In the genomic region with DNA sequence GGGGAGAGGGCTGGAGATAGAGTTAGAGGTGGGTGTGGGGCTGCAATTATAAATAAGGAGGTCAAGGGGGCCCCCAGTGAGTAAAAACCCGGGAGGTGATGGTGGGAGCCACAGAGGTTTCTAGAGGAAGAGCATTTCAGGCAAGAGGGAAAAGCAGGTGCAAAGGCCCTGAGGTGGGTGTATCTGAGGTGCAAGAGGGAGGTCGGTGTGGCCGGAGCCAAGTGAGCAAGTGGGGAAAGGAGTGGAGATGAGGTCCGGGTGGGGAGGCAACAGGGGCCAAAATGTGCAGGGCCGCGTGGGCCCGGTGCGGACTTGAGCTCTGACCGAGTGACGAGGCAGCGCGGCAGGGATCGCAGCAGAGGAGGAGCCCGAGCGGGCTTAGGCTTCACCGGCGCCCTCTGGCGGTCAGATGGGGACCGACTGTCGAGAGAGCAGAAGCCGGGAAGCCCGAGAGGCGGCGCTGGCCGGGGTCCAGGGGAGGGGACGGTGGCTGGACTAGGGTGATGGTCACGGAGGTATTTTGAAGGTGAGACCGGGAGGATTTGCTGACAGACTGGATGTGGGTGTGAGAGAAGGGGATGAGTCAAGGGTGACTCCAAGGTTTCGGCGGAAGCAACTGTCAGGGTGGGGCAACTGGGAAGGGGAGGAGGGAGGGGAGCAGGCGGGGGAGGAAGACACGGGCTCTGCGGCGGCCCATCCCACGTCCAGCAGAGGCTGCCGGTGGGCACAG, we compare ENCODE assay signal across 8 cellular contexts. TPM values are rescaled to one million over a fixed set of nuclear protein-coding genes. Genes with fewer than 3 reads are reported as not detected.
DNase-seq lines count a peak whose midpoint lies in the region; ATAC-seq and TF ChIP-seq lines count a peak whose summit lies in the region.

No MANE protein-coding gene starts in this region.

- H3K4me2 ChIP-seq in PC-3 (ENCODE audit: low read length) = peak overlapping the region; percentile 54

- DNase-seq in D341Med (ENCODE audit: low spot score) (peak; percentile 93), HuH-7.5 (ENCODE audit: low spot score) (peak; percentile 90), PC-3 (peak; percentile 94), esophagus muscularis mucosa (ENCODE audit: extremely low spot score) (peak; percentile 96), myocyte (ENCODE audit: low read depth) (peak; percentile 86)
- peak; percentile 91 for DNase-seq in activated T-cell treated with anti-CD3 and anti-CD28 coated beads, Interleukin-2, amount 50 U/mL, for 24 hours
- DNase-seq in stimulated activated CD8-positive, alpha-beta memory T cell treated with anti-CD3 and anti-CD28 coated beads, Interleukin-7, amount 100 ng/mL, for 1 hour (ENCODE audit: low read depth in 2 of 2) = peak; percentile 64 to 82

- POLR2A ChIA-PET in PC-3 (lab: Charles Lee; ENCODE audit: unreplicated experiment) = interaction anchor here (0.5 to 0.6 kb wide), 2 partner anchors 11 to 83 kb away, joined by 3 to 6 read pairs; no protein-coding TSS in a partner anchor

- peaks cover 20% of the 10 kb centered on the region for H3K4me1 Mint-ChIP-seq in activated T-cell treated with anti-CD3 and anti-CD28 coated beads, Interleukin-2, amount 50 U/mL, for 24 hours (ENCODE audit: low read depth)

- intact Hi-C loops in PC-3 (cut with micrococcal nuclease) (no loop called here), esophagus muscularis mucosa (cut with DNase I) (no loop called here)

- TF ChIP-seq CTCF in PC-3 (conservative IDR thresholded peaks at IDR 0.05; ENCODE audit: low read depth, low read length) (peak; percentile 81), esophagus muscularis mucosa (IDR thresholded peaks at IDR 0.05) (peak in 2 of 3 experiments; percentile 91)

- H3K4me3 Mint-ChIP-seq in activated T-cell treated with anti-CD3 and anti-CD28 coated beads, Interleukin-2, amount 50 U/mL, for 24 hours = peak overlapping the region; percentile 59

- no peaks in the 10 kb centered on the region for H3F3A ChIP-seq in PC-3 (ENCODE audit: low read length, unreplicated experiment)

- no peaks in the 10 kb centered on the region for H3K9me2 ChIP-seq in PC-3 (replicated peaks; ENCODE audit: low read length)

- BruUV-seq in PC-3 (replicated peaks; lab: Mats Ljungman, UMichigan) = no TSS peak

- CTCF ChIA-PET in PC-3 (lab: Charles Lee) = interaction anchor here (0.6 to 1.5 kb wide), 4 partner anchors 79 to 101 kb away, joined by 4 to 7 read pairs (median 5); no protein-coding TSS in a partner anchor

- no peaks in the 10 kb centered on the region for H3K9me3 Mint-ChIP-seq in activated T-cell treated with anti-CD3 and anti-CD28 coated beads, Interleukin-2, amount 50 U/mL, for 24 hours

- H3K79me2 ChIP-seq in PC-3 (ENCODE audit: low read length) = no peaks in the 10 kb centered on the region

- H3K27me3 ChIP-seq in PC-3 (ENCODE audit: low read length) (no peaks in the 10 kb centered on the region), esophagus muscularis mucosa (no peaks in the 10 kb centered on the region)

- no peak overlapping the region for H3K9ac ChIP-seq in PC-3 (ENCODE audit: low read length)

- H3K4me3 ChIP-seq in PC-3 (ENCODE audit: low read length) = no peak overlapping the region
- peak overlapping the region; percentile 46 to 63 (median 52) for H3K4me3 ChIP-seq in esophagus muscularis mucosa

- H3K27ac Mint-ChIP-seq in activated T-cell treated with anti-CD3 and anti-CD28 coated beads, Interleukin-2, amount 50 U/mL, for 24 hours = peak overlapping the region; percentile 81

- H3K36me3 ChIP-seq in PC-3 (ENCODE audit: low read depth, low read length) (no peaks in the 10 kb centered on the region), esophagus muscularis mucosa (no peaks in the 10 kb centered on the region)

- no peaks in the 10 kb centered on the region for H3K36me3 Mint-ChIP-seq in activated T-cell treated with anti-CD3 and anti-CD28 coated beads, Interleukin-2, amount 50 U/mL, for 24 hours (ENCODE audit: low read depth)

- H3K9me3 ChIP-seq in PC-3 (ENCODE audit: low read length) (no peaks in the 10 kb centered on the region), esophagus muscularis mucosa (no peaks in the 10 kb centered on the region)

- H4K20me1 ChIP-seq in PC-3 (ENCODE audit: low read length) = no peaks in the 10 kb centered on the region

- H3K27ac ChIP-seq in PC-3 (ENCODE audit: low read length) (peak overlapping the region; percentile 32), esophagus muscularis mucosa (replicated peaks in 1 of 4) (peak overlapping the region in 3 of 4 donors; percentile 30 to 53 (median 42))

- 5% methylated on average over 34 of the region's 36 CpGs for WGBS in esophagus muscularis mucosa

- H3K4me1 ChIP-seq in PC-3 (ENCODE audit: insufficient read depth, low read length) = peaks cover 8% of the 10 kb centered on the region; the same call in 1 of the 2 replicates
- peaks cover 3 to 18% (median 16%) of the 10 kb centered on the region in 4 donors for H3K4me1 ChIP-seq in esophagus muscularis mucosa

- no peak for TF ChIP-seq EP300 in esophagus muscularis mucosa (IDR thresholded peaks at IDR 0.05)

- H3K27me3 Mint-ChIP-seq in activated T-cell treated with anti-CD3 and anti-CD28 coated beads, Interleukin-2, amount 50 U/mL, for 24 hours = no peaks in the 10 kb centered on the region

- ATAC-seq in PC-3 (peak; percentile 85), GM19467 (IDR thresholded peaks at IDR 0.05; ENCODE audit: unreplicated experiment) (no peak)

- H2AFZ ChIP-seq in PC-3 (ENCODE audit: low read length) = peak overlapping the region; percentile 75

- TF ChIP-seq POLR2A in esophagus muscularis mucosa (IDR thresholded peaks at IDR 0.05; ENCODE audit: low read depth) = no peak

RNA-seq across cellular contexts. Expression of a gene that starts 17.7 kb away (rescaled TPM):
- total RNA-seq in PC-3 (2014; rRNA removed) (not detected in 2 replicates), esophagus muscularis mucosa (not detected), myocyte (not detected in 2 replicates)
- polyA plus RNA-seq in myocyte (2012) = 0.10 TPM

RNA-seq across cellular contexts. Expression of a gene that starts 26.0 kb away (rescaled TPM):
- total RNA-seq in PC-3 (2014; rRNA removed) (4.6 and 4.7 TPM in 2 replicates), esophagus muscularis mucosa (under 1 TPM; 0.32 to 0.69 (median 0.37) TPM), myocyte (5.1 and 7.9 TPM in 2 replicates)
- polyA plus RNA-seq in myocyte (2012) = 0.77 TPM

RNA-seq across cellular contexts. Expression of a gene that starts 30.1 kb away (rescaled TPM):
- total RNA-seq in PC-3 (2014; rRNA removed) = 1,237 and 1,503 TPM in 2 replicates
- 1,000 to 10,000 TPM; 1,298 to 2,105 (median 1,742) TPM for total RNA-seq in esophagus muscularis mucosa
- 1,744 and 2,296 TPM in 2 replicates for total RNA-seq in myocyte
- 1,684 TPM for polyA plus RNA-seq in myocyte (2012)

RNA-seq across cellular contexts. Expression of a gene that starts 30.5 kb away (rescaled TPM):
- total RNA-seq in PC-3 (2014; rRNA removed) (8.5 and 8.6 TPM in 2 replicates), esophagus muscularis mucosa (10 to 100 TPM; 15.9 to 24.5 (median 17.0) TPM), myocyte (11.0 and 16.5 TPM in 2 replicates)
- polyA plus RNA-seq in myocyte (2012) = 13.6 TPM

RNA-seq across cellular contexts. Expression of a gene that starts 36.9 kb away (rescaled TPM):
- total RNA-seq in PC-3 (2014; rRNA removed) (4.8 and 6.7 TPM in 2 replicates), esophagus muscularis mucosa (1 to 10 TPM in 1 of 4 donors, not detected in 3; 1.0 TPM), myocyte (not detected in 2 replicates)
- polyA plus RNA-seq in myocyte (2012) = 0.15 TPM
